10 cellular contexts compared by ENCODE assay signal in the genomic region with DNA sequence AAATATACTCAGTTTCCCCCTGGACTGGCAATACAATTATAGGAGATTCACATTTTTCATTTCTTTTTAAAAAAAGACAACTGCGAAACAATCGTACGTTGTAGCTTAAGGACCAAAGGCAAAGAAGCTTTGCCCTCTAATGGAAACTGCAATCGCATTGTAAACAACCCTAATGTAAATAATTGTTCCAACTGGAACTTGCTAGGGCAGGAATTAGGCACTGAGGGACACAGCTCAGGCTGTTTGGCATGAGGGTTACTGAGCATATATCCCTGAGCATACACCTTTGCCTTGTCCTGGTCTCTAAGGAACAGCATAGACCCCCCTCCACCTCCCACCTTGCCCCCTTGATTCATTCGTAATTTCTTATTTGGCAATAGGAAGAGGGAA.
"Had no signal": no experiment of that assay in that cellular context is flagged by ENCODE, and none has a peak within 500 bp of the region (broad histone marks: within the 10 kb centered on the region; RNA-seq: fewer than 3 reads in every experiment).

No MANE protein-coding gene starts in this region.

- H3K9me3 Mint-ChIP-seq: activated naive CD4-positive, alpha-beta T cell treated with anti-CD3 and anti-CD28 coated beads, Interleukin-2, amount 10 ng/mL, durations not matched to agents 7 days and 5 days; activated T-helper 17 cell treated with anti-CD3 and anti-CD28 coated beads, Interleukin-2, amount 50 U/mL, for 72 hours had no signal

- DNase-seq: activated CD4-positive, alpha-beta T cell treated with anti-CD3 and anti-CD28 coated beads for 1 hour; activated CD4-positive, alpha-beta T cell treated with anti-CD3 and anti-CD28 coated beads, Interleukin-2, amount 50 U/mL, for 4 hours; activated naive CD4-positive, alpha-beta T cell treated with anti-CD3 and anti-CD28 coated beads, Interleukin-2, amount 10 ng/mL, durations not matched to agents 7 days and 5 days; kidney; left ventricle myocardium inferior; naive thymus-derived CD4-positive, alpha-beta T cell; pancreas; T1000 had no signal

- H3K27ac Mint-ChIP-seq: activated naive CD4-positive, alpha-beta T cell treated with anti-CD3 and anti-CD28 coated beads, Interleukin-2, amount 10 ng/mL, durations not matched to agents 7 days and 5 days; activated T-helper 17 cell treated with anti-CD3 and anti-CD28 coated beads, Interleukin-2, amount 50 U/mL, for 72 hours; naive thymus-derived CD4-positive, alpha-beta T cell; stimulated activated effector memory CD8-positive, alpha-beta T cell treated with anti-CD3 and anti-CD28 coated beads, Interleukin-12 subunit alpha, Interleukin-12 subunit beta, amount 100 ng/mL, for 72 hours had no signal

- H3K27ac ChIP-seq: left ventricle myocardium inferior, pancreas had no signal

- ATAC-seq: activated T-helper 17 cell treated with anti-CD3 and anti-CD28 coated beads, Interleukin-2, amount 50 U/mL, for 72 hours; naive thymus-derived CD4-positive, alpha-beta T cell; pancreas; stimulated activated effector memory CD8-positive, alpha-beta T cell treated with anti-CD3 and anti-CD28 coated beads, Interleukin-12 subunit alpha, Interleukin-12 subunit beta, amount 100 ng/mL, for 72 hours had no signal

- H3K9me3 ChIP-seq: left ventricle myocardium inferior, pancreas had no signal

- H3K4me1 ChIP-seq: pancreas had no signal

- H3K4me1 Mint-ChIP-seq: activated naive CD4-positive, alpha-beta T cell treated with anti-CD3 and anti-CD28 coated beads, Interleukin-2, amount 10 ng/mL, durations not matched to agents 7 days and 5 days; activated T-helper 17 cell treated with anti-CD3 and anti-CD28 coated beads, Interleukin-2, amount 50 U/mL, for 72 hours; naive thymus-derived CD4-positive, alpha-beta T cell; stimulated activated effector memory CD8-positive, alpha-beta T cell treated with anti-CD3 and anti-CD28 coated beads, Interleukin-12 subunit alpha, Interleukin-12 subunit beta, amount 100 ng/mL, for 72 hours had no signal

- H3K36me3 Mint-ChIP-seq: activated naive CD4-positive, alpha-beta T cell treated with anti-CD3 and anti-CD28 coated beads, Interleukin-2, amount 10 ng/mL, durations not matched to agents 7 days and 5 days; naive thymus-derived CD4-positive, alpha-beta T cell; stimulated activated effector memory CD8-positive, alpha-beta T cell treated with anti-CD3 and anti-CD28 coated beads, Interleukin-12 subunit alpha, Interleukin-12 subunit beta, amount 100 ng/mL, for 72 hours had no signal

- H3K4me3 Mint-ChIP-seq: activated naive CD4-positive, alpha-beta T cell treated with anti-CD3 and anti-CD28 coated beads, Interleukin-2, amount 10 ng/mL, durations not matched to agents 7 days and 5 days; activated T-helper 17 cell treated with anti-CD3 and anti-CD28 coated beads, Interleukin-2, amount 50 U/mL, for 72 hours; naive thymus-derived CD4-positive, alpha-beta T cell; stimulated activated effector memory CD8-positive, alpha-beta T cell treated with anti-CD3 and anti-CD28 coated beads, Interleukin-12 subunit alpha, Interleukin-12 subunit beta, amount 100 ng/mL, for 72 hours had no signal

- H3K36me3 ChIP-seq: left ventricle myocardium inferior, pancreas had no signal

- H3K4me3 ChIP-seq: left ventricle myocardium inferior, pancreas had no signal

- H3K27me3 Mint-ChIP-seq: activated naive CD4-positive, alpha-beta T cell treated with anti-CD3 and anti-CD28 coated beads, Interleukin-2, amount 10 ng/mL, durations not matched to agents 7 days and 5 days had no signal
